ENCODE assay signal across 1 cellular context in the genomic region with DNA sequence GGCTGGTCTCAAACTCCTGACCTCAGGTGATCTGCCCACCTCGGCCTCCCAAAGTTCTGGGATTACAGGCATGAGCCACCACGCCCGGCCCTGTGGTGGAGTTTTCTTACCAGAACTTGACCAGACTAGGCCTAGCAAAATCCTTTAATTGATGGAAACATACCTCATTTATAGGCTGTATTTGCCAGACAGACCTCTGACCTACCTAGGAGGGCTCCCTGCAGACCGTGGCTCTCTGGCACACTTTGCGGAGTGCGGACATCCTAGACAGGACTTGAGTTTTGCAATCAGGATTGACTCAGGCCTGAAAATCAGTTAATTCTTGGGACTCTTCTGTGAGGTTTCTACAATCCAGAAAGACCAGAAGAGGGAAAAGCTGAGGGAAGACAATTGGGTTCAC.
TF ChIP-seq lines count a peak whose summit lies in the region.

No MANE protein-coding gene starts in this region.

TF ChIP-seq in GM23338, 12 proteins besides CTCF, POLR2A, EP300 and RAD21 (continued from another document):
- no peak for TF ChIP-seq REST (IDR thresholded peaks at IDR 0.05; ENCODE audit: unreplicated experiment)
- TF ChIP-seq ZNF114 (CRISPR knock-in tag; IDR thresholded peaks at IDR 0.05): no peak
- TF ChIP-seq ZNF331 (CRISPR knock-in tag; IDR thresholded peaks at IDR 0.05; ENCODE audit: low read depth): no peak
- no peak for TF ChIP-seq STAT1 (IDR thresholded peaks at IDR 0.05; ENCODE audit: unreplicated experiment)
- TF ChIP-seq JUNB (IDR thresholded peaks at IDR 0.05; ENCODE audit: unreplicated experiment): no peak
- no peak for TF ChIP-seq POLR2AphosphoS5 (IDR thresholded peaks at IDR 0.05; ENCODE audit: low read depth)
